In genomic region chr1:36369061-36369470, GRCh38 we compare ENCODE assay signal across 1 cellular context.
TF ChIP-seq lines count a peak whose summit lies in the region.

No MANE protein-coding gene starts in this region.

TF ChIP-seq in GM12878, 131 proteins besides CTCF, POLR2A, EP300 and RAD21 (continued from another document):
- TF ChIP-seq, protein P1, sequence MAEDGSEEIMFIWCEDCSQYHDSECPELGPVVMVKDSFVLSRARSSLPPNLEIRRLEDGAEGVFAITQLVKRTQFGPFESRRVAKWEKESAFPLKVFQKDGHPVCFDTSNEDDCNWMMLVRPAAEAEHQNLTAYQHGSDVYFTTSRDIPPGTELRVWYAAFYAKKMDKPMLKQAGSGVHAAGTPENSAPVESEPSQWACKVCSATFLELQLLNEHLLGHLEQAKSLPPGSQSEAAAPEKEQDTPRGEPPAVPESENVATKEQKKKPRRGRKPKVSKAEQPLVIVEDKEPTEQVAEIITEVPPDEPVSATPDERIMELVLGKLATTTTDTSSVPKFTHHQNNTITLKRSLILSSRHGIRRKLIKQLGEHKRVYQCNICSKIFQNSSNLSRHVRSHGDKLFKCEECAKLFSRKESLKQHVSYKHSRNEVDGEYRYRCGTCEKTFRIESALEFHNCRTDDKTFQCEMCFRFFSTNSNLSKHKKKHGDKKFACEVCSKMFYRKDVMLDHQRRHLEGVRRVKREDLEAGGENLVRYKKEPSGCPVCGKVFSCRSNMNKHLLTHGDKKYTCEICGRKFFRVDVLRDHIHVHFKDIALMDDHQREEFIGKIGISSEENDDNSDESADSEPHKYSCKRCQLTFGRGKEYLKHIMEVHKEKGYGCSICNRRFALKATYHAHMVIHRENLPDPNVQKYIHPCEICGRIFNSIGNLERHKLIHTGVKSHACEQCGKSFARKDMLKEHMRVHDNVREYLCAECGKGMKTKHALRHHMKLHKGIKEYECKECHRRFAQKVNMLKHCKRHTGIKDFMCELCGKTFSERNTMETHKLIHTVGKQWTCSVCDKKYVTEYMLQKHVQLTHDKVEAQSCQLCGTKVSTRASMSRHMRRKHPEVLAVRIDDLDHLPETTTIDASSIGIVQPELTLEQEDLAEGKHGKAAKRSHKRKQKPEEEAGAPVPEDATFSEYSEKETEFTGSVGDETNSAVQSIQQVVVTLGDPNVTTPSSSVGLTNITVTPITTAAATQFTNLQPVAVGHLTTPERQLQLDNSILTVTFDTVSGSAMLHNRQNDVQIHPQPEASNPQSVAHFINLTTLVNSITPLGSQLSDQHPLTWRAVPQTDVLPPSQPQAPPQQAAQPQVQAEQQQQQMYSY (CRISPR knock-in tag; IDR thresholded peaks at IDR 0.05): no peak
- peak; percentile 54; the same call in 1 of the 2 replicates for TF ChIP-seq YY1 (IDR thresholded peaks at IDR 0.05; ENCODE audit: low read depth, low read length)
- TF ChIP-seq ATF3 (IDR thresholded peaks at IDR 0.05; ENCODE audit: borderline replicate concordance, extremely low read depth, low read depth, low read length): no peak
- TF ChIP-seq NR2C2 (IDR thresholded peaks at IDR 0.05; ENCODE audit: borderline replicate concordance, control insufficient read depth, insufficient read length, low read depth): no peak
- TF ChIP-seq TARDBP (IDR thresholded peaks at IDR 0.05; ENCODE audit: borderline replicate concordance): peak; percentile 46; the same call in 1 of the 2 replicates
- TF ChIP-seq TCF12 (IDR thresholded peaks at IDR 0.05; ENCODE audit: low read depth, low read length): peak; percentile 60; the same call in 1 of the 2 replicates
